9 cellular contexts compared by ENCODE assay signal in genomic region chr11:68011046-68011943, GRCh38. TPM values are rescaled to one million over a fixed set of nuclear protein-coding genes. Genes with fewer than 3 reads are reported as not detected.
DNase-seq lines count a peak whose midpoint lies in the region; ATAC-seq and TF ChIP-seq lines count a peak whose summit lies in the region.
"Had no signal": no experiment of that assay in that cellular context is flagged by ENCODE, and none has a peak within 500 bp of the region (broad histone marks: within the 10 kb centered on the region; RNA-seq: fewer than 3 reads in every experiment).

No MANE protein-coding gene starts in this region.

- TF ChIP-seq CTCF in NB4 (IDR thresholded peaks at IDR 0.05; ENCODE audit: low read depth, low read length) (no peak), breast epithelium (IDR thresholded peaks at IDR 0.05) (no peak), tibial artery (IDR thresholded peaks at IDR 0.05) (no peak)

- TF ChIP-seq POLR2A in NB4 (IDR thresholded peaks at IDR 0.05; ENCODE audit: extremely low read depth, insufficient read length) (no peak), breast epithelium (IDR thresholded peaks at IDR 0.05) (no peak)

- intact Hi-C loops in breast epithelium (cut with DNase I; ENCODE audit: low total_unique reads) (loop anchor here (2.0 kb wide), 1 partner anchor 202 kb away; the partner anchor contains the start of gene KMT5B), tibial artery (cut with DNase I; ENCODE audit: low total_unique reads) (loop anchor here (5.0 kb wide), 1 partner anchor 111 kb away; the partner anchor contains the start of gene CHKA)

- no peaks in the 10 kb centered on the region for H3K9me3 ChIP-seq in breast epithelium
- no peaks in the 10 kb centered on the region for H3K9me3 ChIP-seq in muscle layer of duodenum (ENCODE audit: control insufficient read depth in 1 of 2, low read length in 2 of 2)
- no peaks in the 10 kb centered on the region for H3K9me3 ChIP-seq in tibial artery

- H3K4me1 ChIP-seq in breast epithelium (peaks cover 35 to 36% of the 10 kb centered on the region in 2 donors), muscle layer of duodenum (ENCODE audit: control insufficient read depth in 1 of 2, insufficient read depth in 2 of 2, low read length in 2 of 2) (peaks cover 16 to 41% of the 10 kb centered on the region in 2 donors), tibial artery (peaks cover 4 to 77% (median 65%) of the 10 kb centered on the region in 4 donors)

- H3K27me3 ChIP-seq in breast epithelium (no peaks in the 10 kb centered on the region), muscle layer of duodenum (ENCODE audit: low read depth, low read length) (no peaks in the 10 kb centered on the region), tibial artery (no peaks in the 10 kb centered on the region)

- H3K36me3 ChIP-seq in breast epithelium (no peaks in the 10 kb centered on the region), muscle layer of duodenum (ENCODE audit: control insufficient read depth in 1 of 2, insufficient read depth in 2 of 2, low read length in 2 of 2) (no peaks in the 10 kb centered on the region), tibial artery (no peaks in the 10 kb centered on the region)

- H3K4me3 ChIP-seq in NB4 (ENCODE audit: low read depth, low read length): peak overlapping the region; percentile 80
- H3K4me3 ChIP-seq in breast epithelium: peak overlapping the region; percentile 36 to 63 (median 37)
- H3K4me3 ChIP-seq in muscle layer of duodenum (ENCODE audit: low read depth in 1 of 2, low read length in 2 of 2): peak overlapping the region; percentile 48 to 60
- H3K4me3 ChIP-seq in tibial artery: peak overlapping the region; percentile 49 to 54

- H3K27ac ChIP-seq in breast epithelium (peak overlapping the region; percentile 95 to 98), muscle layer of duodenum (ENCODE audit: low read length) (peak overlapping the region; percentile 77), tibial artery (peak overlapping the region; percentile 93 to 94)

- ATAC-seq in HG03439 (IDR thresholded peaks at IDR 0.05; ENCODE audit: unreplicated experiment): no peak

- DNase-seq in NB4 (ENCODE audit: low read depth) (peak; percentile 59), breast epithelium (ENCODE audit: low spot score in 2 of 2) (no peak), tibial artery (no peak), T-helper 2 cell (no peak), A172 (ENCODE audit: low spot score) (no peak)
- DNase-seq: activated CD4-positive, alpha-beta T cell treated with anti-CD3 and anti-CD28 coated beads for 1 hour; NCI-H510A had no signal

RNA-seq across cellular contexts. Expression of gene ALDH3B1, which starts 1.2 kb away (rescaled TPM):
- total RNA-seq in breast epithelium: 10 to 100 TPM in 2 of 3 donors, 1 to 10 TPM in 1; 9.8 to 26.4 (median 20.6) TPM
- 54.0 and 64.8 TPM in 2 replicates for total RNA-seq in A172 (2014; rRNA removed; shearing (Covaris generic))

RNA-seq across cellular contexts. Expression of gene UNC93B1, which starts 7.4 kb away (rescaled TPM):
- total RNA-seq in breast epithelium: 10 to 100 TPM; 40.3 to 63.7 (median 49.8) TPM
- 22.1 and 34.3 TPM in 2 replicates for total RNA-seq in A172 (2014; rRNA removed; shearing (Covaris generic))

RNA-seq across cellular contexts. Expression of gene NDUFS8, which starts 19.2 kb away (rescaled TPM):
- total RNA-seq in breast epithelium: 100 to 1,000 TPM; 105 to 117 (median 117) TPM
- total RNA-seq in A172 (2014; rRNA removed; shearing (Covaris generic)): 255 and 310 TPM in 2 replicates

RNA-seq across cellular contexts. Expression of gene TCIRG1, which starts 27.5 kb away (rescaled TPM):
- 100 to 1,000 TPM in 1 of 3 donors, 10 to 100 TPM in 2; 71.4 to 135 (median 90.3) TPM for total RNA-seq in breast epithelium
- total RNA-seq in A172 (2014; rRNA removed; shearing (Covaris generic)): 149 and 167 TPM in 2 replicates
